Comparison of ENCODE assay signal across 8 cellular contexts in the genomic region with DNA sequence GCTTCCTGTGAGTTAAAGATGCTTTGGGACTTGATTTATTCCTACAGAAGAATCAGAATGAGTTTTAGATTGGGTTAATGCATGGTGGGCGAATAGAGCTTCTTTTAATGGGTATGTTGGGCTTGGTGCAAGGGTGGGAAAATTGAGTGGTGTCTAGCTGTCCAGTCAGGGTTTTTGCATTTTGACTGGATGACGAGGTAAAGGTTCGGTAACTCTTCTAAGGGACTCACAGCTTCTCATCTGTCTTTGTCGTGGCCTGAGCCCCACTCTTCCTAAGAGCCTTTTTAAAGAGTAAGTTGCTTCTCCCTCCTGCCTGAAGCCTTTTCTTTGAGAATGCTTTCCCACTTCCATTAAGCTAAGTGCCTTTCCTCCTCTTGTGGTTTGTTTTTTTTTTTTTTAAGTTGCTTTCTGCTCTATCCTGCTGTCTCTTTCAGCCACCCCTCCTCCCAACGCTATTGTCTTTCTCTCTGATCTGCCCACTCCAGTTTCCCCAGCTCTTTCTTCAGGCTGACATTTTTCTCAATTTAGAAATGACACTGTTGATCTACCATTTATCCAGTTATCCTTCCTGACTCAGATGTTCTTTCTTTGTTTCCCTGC. TPM values are rescaled to one million over a fixed set of nuclear protein-coding genes. Genes with fewer than 3 reads are reported as not detected.
DNase-seq lines count a peak whose midpoint lies in the region; FAIRE-seq and TF ChIP-seq lines count a peak whose summit lies in the region.

No MANE protein-coding gene starts in this region.

- TF ChIP-seq CTCF in GM12864 (IDR thresholded peaks at IDR 0.05; ENCODE audit: low read depth, low read length, missing control alignments) (no peak), Peyer's patch (IDR thresholded peaks at IDR 0.05) (no peak), esophagus squamous epithelium (IDR thresholded peaks at IDR 0.05) (no peak)

- intact Hi-C loops in esophagus squamous epithelium (cut with DNase I) (no loop called here), posterior vena cava (cut with DNase I) (no loop called here)

- H3K9me3 ChIP-seq in Peyer's patch (no peaks in the 10 kb centered on the region), esophagus squamous epithelium (no peaks in the 10 kb centered on the region)

- peaks cover 3 to 15% (median 4%) of the 10 kb centered on the region in 4 donors for H3K4me1 ChIP-seq in Peyer's patch
- peaks cover 16 to 54% (median 17%) of the 10 kb centered on the region in 3 donors for H3K4me1 ChIP-seq in esophagus squamous epithelium
- H3K4me1 ChIP-seq in rectal smooth muscle tissue (ENCODE audit: control insufficient read depth, insufficient read depth, low read length): peaks cover 8% of the 10 kb centered on the region

- H3K4me3 ChIP-seq in GM12864 (ENCODE audit: low read depth, low read length) (peak overlapping the region; percentile 94), Peyer's patch (peak overlapping the region; percentile 74 to 95 (median 83)), esophagus squamous epithelium (peak overlapping the region; percentile 73 to 98 (median 82)), rectal smooth muscle tissue (ENCODE audit: low read length) (peak overlapping the region; percentile 97)

- peak overlapping the region; percentile 51 for H3K9ac ChIP-seq in rectal smooth muscle tissue (ENCODE audit: low read length)

- H3K27ac ChIP-seq in Peyer's patch (peak overlapping the region in 1 of 4 donors; percentile 91), esophagus squamous epithelium (peak overlapping the region; percentile 82 to 92 (median 89)), rectal smooth muscle tissue (ENCODE audit: low read depth, low read length) (peak overlapping the region; percentile 95)

- FAIRE-seq in GM12892 (lab: Jason Lieb, UNC): no peak

- H3K27me3 ChIP-seq in Peyer's patch (no peaks in the 10 kb centered on the region), esophagus squamous epithelium (no peaks in the 10 kb centered on the region), rectal smooth muscle tissue (ENCODE audit: control insufficient read depth, insufficient read depth, low read length) (no peaks in the 10 kb centered on the region)

- 17% methylated on average over 5 of the region's 5 CpGs for WGBS in esophagus squamous epithelium, 2 donors

- H3K36me3 ChIP-seq in Peyer's patch: peaks cover 0 to 12% (median 0%) of the 10 kb centered on the region in 3 donors
- H3K36me3 ChIP-seq in esophagus squamous epithelium: peaks cover 0 to 27% (median 0%) of the 10 kb centered on the region in 3 donors
- H3K36me3 ChIP-seq in rectal smooth muscle tissue (ENCODE audit: control insufficient read depth, insufficient read depth, low read length): no peaks in the 10 kb centered on the region

- DNase-seq in GM12864 (ENCODE audit: low read depth) (no peak), Peyer's patch (no peak), esophagus squamous epithelium (lab: John Stamatoyannopoulos, UW) (no peak), nucleus accumbens (lab: John Stamatoyannopoulos, UW) (no peak), GM12892 (ENCODE audit: insufficient read length) (no peak), posterior vena cava (ENCODE audit: low spot score) (no peak)
- DNase-seq in activated CD4-positive, alpha-beta T cell treated with anti-CD3 and anti-CD28 coated beads, Interleukin-2, amount 50 U/mL, for 4 hours: no peak

- TF ChIP-seq POLR2A in Peyer's patch (IDR thresholded peaks at IDR 0.05) (no peak), esophagus squamous epithelium (IDR thresholded peaks at IDR 0.05) (no peak), GM12892 (IDR thresholded peaks at IDR 0.05; ENCODE audit: low read depth, low read length) (no peak)

RNA-seq across cellular contexts. Expression of gene DPF2, which starts 1.1 kb away (rescaled TPM):
- total RNA-seq in Peyer's patch (10 to 100 TPM; 25.0 to 47.0 (median 39.5) TPM), esophagus squamous epithelium (10 to 100 TPM; 18.7 to 35.3 (median 23.8) TPM), posterior vena cava (10 to 100 TPM; 38.2 to 55.6 TPM)
- 30.6 TPM for polyA plus RNA-seq in GM12892 (2012; ENCODE audit: missing spikeins)

RNA-seq across cellular contexts. Expression of gene TIGD3, which starts 19.8 kb away (rescaled TPM):
- total RNA-seq in Peyer's patch (10 to 100 TPM in 1 of 4 donors, 1 to 10 TPM in 3; 3.3 to 11.7 (median 7.7) TPM), esophagus squamous epithelium (1 to 10 TPM in 1 of 4 donors, under 1 TPM in 3; 0.13 to 1.3 (median 0.56) TPM), posterior vena cava (not detected)
- polyA plus RNA-seq in GM12892 (2012; ENCODE audit: missing spikeins): 0.40 TPM

RNA-seq across cellular contexts. Expression of gene CDC42EP2, which starts 20.1 kb away (rescaled TPM):
- 10 to 100 TPM; 13.2 to 26.9 (median 24.7) TPM for total RNA-seq in Peyer's patch
- total RNA-seq in esophagus squamous epithelium: 10 to 100 TPM in 1 of 4 donors, 1 to 10 TPM in 2, under 1 TPM in 1; 0.76 to 11.4 (median 5.6) TPM
- not detected for polyA plus RNA-seq in GM12892 (2012; ENCODE audit: missing spikeins)
- 10 to 100 TPM; 15.7 to 16.2 TPM for total RNA-seq in posterior vena cava

RNA-seq across cellular contexts. Expression of gene SLC25A45, which starts 47.6 kb away (rescaled TPM):
- total RNA-seq in Peyer's patch (10 to 100 TPM; 23.3 to 50.6 (median 40.2) TPM), esophagus squamous epithelium (1 to 10 TPM; 1.9 to 7.7 (median 4.0) TPM), posterior vena cava (1 to 10 TPM; 6.1 to 9.6 TPM)
- 17.9 TPM for polyA plus RNA-seq in GM12892 (2012; ENCODE audit: missing spikeins)

RNA-seq across cellular contexts. Expression of gene FRMD8, which starts 51.6 kb away (rescaled TPM):
- 100 to 1,000 TPM in 2 of 4 donors, 10 to 100 TPM in 2; 51.2 to 115 (median 102) TPM for total RNA-seq in Peyer's patch
- total RNA-seq in esophagus squamous epithelium: 10 to 100 TPM; 44.1 to 88.7 (median 81.0) TPM
- 11.2 TPM for polyA plus RNA-seq in GM12892 (2012; ENCODE audit: missing spikeins)
- total RNA-seq in posterior vena cava: 10 to 100 TPM; 19.0 to 20.7 TPM
